ENCODE assay signal across 26 cellular contexts in genomic region chr13:103656329-103656728, GRCh38.
A peak's percentile ranks its signal among the peaks of the same experiment; 100 is the strongest.
DNase-seq lines count a peak whose midpoint lies in the region; ATAC-seq, FAIRE-seq and TF ChIP-seq lines count a peak whose summit lies in the region.
"Had no signal": no experiment of that assay in that cellular context is flagged by ENCODE, and none has a peak within 500 bp of the region (broad histone marks: within the 10 kb centered on the region; RNA-seq: fewer than 3 reads in every experiment).

No MANE protein-coding gene starts in this region.

- no peaks in the 10 kb centered on the region for H3F3A ChIP-seq in GM23338 (replicated peaks; ENCODE audit: low read depth)
- H3F3A ChIP-seq in neural progenitor cell (ENCODE audit: low read depth) = no peaks in the 10 kb centered on the region

- CTCF ChIA-PET in GM12878 (lab: Yijun Ruan, JAX) = no interaction called here

- in situ Hi-C loops in GM12878 (cut with MboI) = no loop called here

- TF ChIP-seq EP300 in GM12878 (IDR thresholded peaks at IDR 0.05; ENCODE audit: borderline replicate concordance in 1 of 2, control insufficient read depth in 1 of 2, low read depth in 2 of 2, low read length in 2 of 2) = no peak

- no peak overlapping the region for H3K27ac ChIP-seq in GM23338 (ENCODE audit: low read depth)
- H3K27ac ChIP-seq in GM12878 (ENCODE audit: control insufficient read depth, insufficient read depth) = no peak overlapping the region
- H3K27ac ChIP-seq in neural progenitor cell = no peak overlapping the region
- H3K27ac ChIP-seq: 22Rv1; BLaER1 treated with 17β-estradiol and CSF1 and Interleukin-3, amounts not matched to agents 10 nM and 100 nM had no signal

- H3K27ac Mint-ChIP-seq in GM23338 = no peak overlapping the region
- no peak overlapping the region for H3K27ac Mint-ChIP-seq in neural progenitor cell
- H3K27ac Mint-ChIP-seq: CD14-positive monocyte; CD4-positive, alpha-beta T cell; CD8-positive, alpha-beta memory T cell; H9 had no signal

- H3K27me3 ChIP-seq in GM23338 (ENCODE audit: insufficient read depth) = no peaks in the 10 kb centered on the region
- no peaks in the 10 kb centered on the region for H3K27me3 ChIP-seq in GM12878 (replicated peaks in 1 of 2; ENCODE audit: control insufficient read depth in 2 of 2, insufficient read depth in 2 of 2, low read length in 1 of 2)
- H3K27me3 ChIP-seq in neural progenitor cell = no peaks in the 10 kb centered on the region
- H3K27me3 ChIP-seq: BE2C; BLaER1 treated with 17β-estradiol and CSF1 and Interleukin-3, amounts not matched to agents 10 nM and 100 nM had no signal

- H3K9me3 ChIP-seq in GM12878 (replicated peaks; ENCODE audit: control insufficient read depth, insufficient read depth, low read length) = no peaks in the 10 kb centered on the region
- H3K9me3 ChIP-seq in neural progenitor cell (ENCODE audit: low read depth) = no peaks in the 10 kb centered on the region
- H3K9me3 ChIP-seq: BE2C had no signal

- H2AFZ ChIP-seq in GM23338 (no peak overlapping the region), GM12878 (ENCODE audit: control insufficient read depth, low read depth, low read length) (no peak overlapping the region), neural progenitor cell (replicated peaks) (no peak overlapping the region)

- RAD21 ChIA-PET in GM12878 (lab: Charles Lee; ENCODE audit: unreplicated experiment) = no interaction called here

- H3K4me1 ChIP-seq in GM23338 (ENCODE audit: insufficient read depth) (no peaks in the 10 kb centered on the region), GM12878 (ENCODE audit: control insufficient read depth, insufficient read depth, low read length) (no peaks in the 10 kb centered on the region), neural progenitor cell (peaks cover 16% of the 10 kb centered on the region)

- no peak for ATAC-seq in GM23338
- ATAC-seq in GM12878 = peak; percentile 57
- ATAC-seq in HG02763 (IDR thresholded peaks at IDR 0.05; ENCODE audit: unreplicated experiment) = no peak
- ATAC-seq in GM21576 (IDR thresholded peaks at IDR 0.05; ENCODE audit: unreplicated experiment) = no peak
- ATAC-seq: HCT116 had no signal

- 8% methylated on average over 4 of the region's 4 CpGs for WGBS in GM12878 (ENCODE audit: insufficient coverage, insufficient replicate concordance, low lambda C conversion rate, missing lambda C conversion rate)

- H3K27me3 Mint-ChIP-seq in GM23338 (ENCODE audit: insufficient read depth, low read depth, poor library complexity) = no peaks in the 10 kb centered on the region
- no peaks in the 10 kb centered on the region for H3K27me3 Mint-ChIP-seq in neural progenitor cell (ENCODE audit: insufficient read depth, low read depth)
- H3K27me3 Mint-ChIP-seq: CD4-positive, alpha-beta T cell; CD8-positive, alpha-beta memory T cell had no signal

- H4K20me1 ChIP-seq in GM23338 (replicated peaks; ENCODE audit: insufficient read depth) = no peaks in the 10 kb centered on the region
- no peaks in the 10 kb centered on the region for H4K20me1 ChIP-seq in GM12878 (ENCODE audit: control insufficient read depth, insufficient read depth)
- H4K20me1 ChIP-seq in neural progenitor cell (ENCODE audit: low read depth) = no peaks in the 10 kb centered on the region
- H4K20me1 ChIP-seq: BLaER1 treated with 17β-estradiol and CSF1 and Interleukin-3, amounts not matched to agents 10 nM and 100 nM had no signal

- H3K36me3 Mint-ChIP-seq in GM23338 (ENCODE audit: low read depth) (no peaks in the 10 kb centered on the region), neural progenitor cell (no peaks in the 10 kb centered on the region)
- H3K36me3 Mint-ChIP-seq: CD14-positive monocyte; CD8-positive, alpha-beta memory T cell had no signal

- DNase-seq in GM23338 (ENCODE audit: low spot score) (peak; percentile 4), NAMALWA (ENCODE audit: low spot score) (peak; percentile 6), GM12878 (ENCODE audit: low read depth, low spot score) (no peak), neural progenitor cell (ENCODE audit: low spot score) (no peak), NCI-H1694 (lab: John Stamatoyannopoulos, UW) (no peak), T-helper 2 cell (no peak)
- DNase-seq: AML-193; BE2C; CD4-positive, alpha-beta T cell; CD8-positive, alpha-beta memory T cell; DMS 273 treated with DMSO at 0.1 percent for 48 hours; DMS79; EL; GDM1; H9 had no signal

- intact Hi-C loops in GM12878 (cut with micrococcal nuclease; ENCODE audit: unreplicated experiment) = no loop called here

- no peak overlapping the region for H3K4me3 ChIP-seq in GM23338
- H3K4me3 ChIP-seq in GM12878 = no peak overlapping the region
- no peak overlapping the region for H3K4me3 ChIP-seq in neural progenitor cell
- H3K4me3 ChIP-seq: BLaER1 treated with 17β-estradiol and CSF1 and Interleukin-3, amounts not matched to agents 10 nM and 100 nM had no signal

- H3K79me2 ChIP-seq in GM23338 (replicated peaks; ENCODE audit: insufficient read depth) (no peaks in the 10 kb centered on the region), GM12878 (ENCODE audit: control insufficient read depth, insufficient read depth, low read length) (no peaks in the 10 kb centered on the region), neural progenitor cell (ENCODE audit: low read depth) (no peaks in the 10 kb centered on the region)

- no peak overlapping the region for H3K4me3 Mint-ChIP-seq in GM23338
- H3K4me3 Mint-ChIP-seq in neural progenitor cell = no peak overlapping the region
- H3K4me3 Mint-ChIP-seq: CD14-positive monocyte; CD4-positive, alpha-beta T cell; CD8-positive, alpha-beta memory T cell; H9 had no signal

- no peak for TF ChIP-seq POLR2A in GM12878 (IDR thresholded peaks at IDR 0.05; ENCODE audit: low read depth, low read length)

- POLR2A ChIA-PET in GM12878 (lab: Charles Lee) = no interaction called here

- H3K9ac ChIP-seq in GM12878 (ENCODE audit: control insufficient read depth, insufficient read depth, low read length) (no peak overlapping the region), neural progenitor cell (no peak overlapping the region)
- H3K9ac ChIP-seq: BLaER1 treated with 17β-estradiol and CSF1 and Interleukin-3, amounts not matched to agents 10 nM and 100 nM had no signal

- H3K36me3 ChIP-seq in GM23338 (ENCODE audit: insufficient read depth) (no peaks in the 10 kb centered on the region), GM12878 (ENCODE audit: control insufficient read depth in 2 of 2, insufficient read depth in 2 of 2, low read length in 1 of 2) (no peaks in the 10 kb centered on the region), neural progenitor cell (no peaks in the 10 kb centered on the region)
- H3K36me3 ChIP-seq: BE2C; BLaER1 treated with 17β-estradiol and CSF1 and Interleukin-3, amounts not matched to agents 10 nM and 100 nM had no signal

- 0 out of 2 replicates have a peak, but pooled peaks cover 4% of the 10 kb centered on the region for H3K9me2 ChIP-seq in GM23338 (ENCODE audit: insufficient read depth)

- SMC1A ChIA-PET in GM12878 (lab: Charles Lee; ENCODE audit: uncharacterized antibody, unreplicated experiment) = no interaction called here

- TF ChIP-seq RAD21 in GM12878 (IDR thresholded peaks at IDR 0.05; ENCODE audit: insufficient read depth, low read depth, low read length) = no peak

- FAIRE-seq in GM12878 (lab: Jason Lieb, UNC) = peak; percentile 13
- FAIRE-seq: A204.1, D721Med, GM12891, GM18507, H1 had no signal

- H3K4me1 Mint-ChIP-seq in GM23338 = peaks cover 4% of the 10 kb centered on the region; the same call in 2 of the 3 replicates
- H3K4me1 Mint-ChIP-seq in neural progenitor cell = peaks cover 11% of the 10 kb centered on the region
- H3K4me1 Mint-ChIP-seq: CD14-positive monocyte; CD8-positive, alpha-beta memory T cell had no signal

- H3K4me2 ChIP-seq in GM23338 (no peak overlapping the region), GM12878 (ENCODE audit: control insufficient read depth, insufficient read depth) (no peak overlapping the region), neural progenitor cell (peak overlapping the region; percentile 0)
- H3K4me2 ChIP-seq: BLaER1 treated with 17β-estradiol and CSF1 and Interleukin-3, amounts not matched to agents 10 nM and 100 nM had no signal

- TF ChIP-seq CTCF in GM23338 (conservative IDR thresholded peaks at IDR 0.05; ENCODE audit: low read depth in 2 of 2) = no peak
- no peak for TF ChIP-seq CTCF in GM12878 (IDR thresholded peaks at IDR 0.05 in 2 of 3, conservative IDR thresholded peaks at IDR 0.05 in 1 of 3; ENCODE audit: control insufficient read depth in 2 of 3, extremely low read depth in 1 of 3, insufficient read depth in 1 of 3, low read depth in 3 of 3, low read length in 3 of 3)
- TF ChIP-seq CTCF in neural progenitor cell (IDR thresholded peaks at IDR 0.05) = no peak

- no peaks in the 10 kb centered on the region for H3K9me3 Mint-ChIP-seq in GM23338
- H3K9me3 Mint-ChIP-seq in neural progenitor cell = no peaks in the 10 kb centered on the region
- H3K9me3 Mint-ChIP-seq: H9 had no signal

- no TSS peak for BruUV-seq in GM12878 (replicated peaks; lab: Mats Ljungman, UMichigan)

TF ChIP-seq in GM23338, 12 proteins besides CTCF, POLR2A, EP300 and RAD21 (continues in another document):
- TF ChIP-seq JUNB (IDR thresholded peaks at IDR 0.05; ENCODE audit: unreplicated experiment) = no peak
- TF ChIP-seq ZNF331 (CRISPR knock-in tag; IDR thresholded peaks at IDR 0.05; ENCODE audit: low read depth) = no peak

TF ChIP-seq in GM12878, 131 proteins besides CTCF, POLR2A, EP300 and RAD21:
- TF ChIP-seq KDM1A (IDR thresholded peaks at IDR 0.05; ENCODE audit: borderline replicate concordance) = no peak
- no peak for TF ChIP-seq SMARCA5 (IDR thresholded peaks at IDR 0.05)
- TF ChIP-seq YBX1 (IDR thresholded peaks at IDR 0.05) = no peak
- TF ChIP-seq TCF7 (IDR thresholded peaks at IDR 0.05; ENCODE audit: borderline replicate concordance) = no peak
- no peak for TF ChIP-seq MAX (IDR thresholded peaks at IDR 0.05; ENCODE audit: low read depth, low read length)
- TF ChIP-seq STAT3 (IDR thresholded peaks at IDR 0.05; ENCODE audit: low read depth, low read length) = no peak
- no peak for TF ChIP-seq FOXM1 (IDR thresholded peaks at IDR 0.05; ENCODE audit: low read depth, low read length)
- no peak for TF ChIP-seq CHD2 (IDR thresholded peaks at IDR 0.05; ENCODE audit: borderline replicate concordance, low read depth, low read length)
- TF ChIP-seq ETV6 (conservative IDR thresholded peaks at IDR 0.05 in 1 of 2, IDR thresholded peaks at IDR 0.05 in 1 of 2; ENCODE audit: borderline replicate concordance in 1 of 2, low read depth in 1 of 2) = no peak
- no peak for TF ChIP-seq JUND (IDR thresholded peaks at IDR 0.05; ENCODE audit: low read depth, low read length)
- no peak for TF ChIP-seq TCF3 (IDR thresholded peaks at IDR 0.05; ENCODE audit: borderline replicate concordance, insufficient read depth, low read depth, low read length)
- TF ChIP-seq POLR2AphosphoS5 (IDR thresholded peaks at IDR 0.05; ENCODE audit: low read length) = no peak
- TF ChIP-seq TBL1XR1 (IDR thresholded peaks at IDR 0.05; ENCODE audit: low read depth, low read length) = no peak
- TF ChIP-seq SMAD1 (IDR thresholded peaks at IDR 0.05; ENCODE audit: low read depth, partially characterized antibody) = no peak

Comparison
In these comparisons a context has a peak if more than half of its experiments do, and no peak if none do; other contexts are left out.
1. DNase-seq: peak in GM23338 (single experiment) and NAMALWA (single experiment); none in GM12878 (single experiment), neural progenitor cell (single experiment), NCI-H1694 (single experiment) and T-helper 2 cell (0 of 5).